Comparison of ENCODE assay signal across 4 cellular contexts in the genomic region with DNA sequence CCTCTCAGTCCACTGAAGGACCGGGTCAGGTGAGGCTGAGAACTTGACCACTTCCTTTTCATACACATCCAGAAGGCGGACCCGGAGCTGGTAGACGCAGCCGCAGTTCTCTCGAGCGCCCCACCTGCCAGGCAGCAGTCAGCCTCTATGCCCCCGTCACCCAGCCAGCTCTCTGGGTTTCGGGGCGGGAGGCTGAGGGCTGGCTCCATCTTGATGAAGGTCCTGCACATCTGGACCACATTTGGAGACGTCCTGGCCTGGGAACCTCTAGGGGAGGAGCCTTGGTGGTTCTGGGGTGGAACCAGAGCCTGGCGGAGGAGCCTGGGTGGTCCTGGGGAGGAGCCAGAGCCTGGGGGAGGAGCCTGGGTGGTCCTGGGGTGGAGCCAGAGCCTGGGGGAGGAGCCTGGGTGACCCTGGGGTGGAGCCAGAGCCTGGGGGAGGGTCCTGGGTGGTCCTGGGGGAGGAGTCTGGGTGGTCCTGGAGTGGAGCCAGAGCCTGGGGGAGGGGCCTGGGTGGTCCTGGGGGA.
TF ChIP-seq lines count a peak whose summit lies in the region.

No MANE protein-coding gene starts in this region.

TF ChIP-seq in SK-N-SH, 30 proteins besides CTCF, POLR2A, EP300 and RAD21 (continues in another document):
- TF ChIP-seq GABPA (IDR thresholded peaks at IDR 0.05; ENCODE audit: low read depth) (no peak), ZBTB33 (IDR thresholded peaks at IDR 0.05; ENCODE audit: borderline replicate concordance, low read depth) (no peak), TCF12 (IDR thresholded peaks at IDR 0.05) (no peak), POLR2AphosphoS5 (IDR thresholded peaks at IDR 0.05; ENCODE audit: low read depth, low read length) (no peak), REST (IDR thresholded peaks at IDR 0.05; ENCODE audit: low read depth, low read length) (no peak), RXRA (IDR thresholded peaks at IDR 0.05; ENCODE audit: borderline replicate concordance, low read depth) (no peak)

TF ChIP-seq in SK-N-SH treated with all-trans-retinoic acid at 6 μM for 48 hours, 23 proteins besides CTCF, POLR2A, EP300 and RAD21 (continues in another document):
- TF ChIP-seq ESRRG (CRISPR knock-in tag; IDR thresholded peaks at IDR 0.05) (no peak), ZFP3 (CRISPR knock-in tag; IDR thresholded peaks at IDR 0.05) (no peak), ZNF565 (CRISPR knock-in tag; conservative IDR thresholded peaks at IDR 0.05; ENCODE audit: low read depth) (no peak), CREB5 (CRISPR knock-in tag; IDR thresholded peaks at IDR 0.05; ENCODE audit: low read depth) (no peak), BACH2 (CRISPR knock-in tag; IDR thresholded peaks at IDR 0.05; ENCODE audit: borderline replicate concordance) (no peak), ZNF70 (CRISPR knock-in tag; IDR thresholded peaks at IDR 0.05) (no peak), ARNTL (CRISPR knock-in tag; IDR thresholded peaks at IDR 0.05; ENCODE audit: borderline replicate concordance, low read depth) (no peak), ZFP30 (CRISPR knock-in tag; IDR thresholded peaks at IDR 0.05) (no peak), PPARA (CRISPR knock-in tag; IDR thresholded peaks at IDR 0.05; ENCODE audit: borderline replicate concordance) (no peak)
- TF ChIP-seq, protein P1, sequence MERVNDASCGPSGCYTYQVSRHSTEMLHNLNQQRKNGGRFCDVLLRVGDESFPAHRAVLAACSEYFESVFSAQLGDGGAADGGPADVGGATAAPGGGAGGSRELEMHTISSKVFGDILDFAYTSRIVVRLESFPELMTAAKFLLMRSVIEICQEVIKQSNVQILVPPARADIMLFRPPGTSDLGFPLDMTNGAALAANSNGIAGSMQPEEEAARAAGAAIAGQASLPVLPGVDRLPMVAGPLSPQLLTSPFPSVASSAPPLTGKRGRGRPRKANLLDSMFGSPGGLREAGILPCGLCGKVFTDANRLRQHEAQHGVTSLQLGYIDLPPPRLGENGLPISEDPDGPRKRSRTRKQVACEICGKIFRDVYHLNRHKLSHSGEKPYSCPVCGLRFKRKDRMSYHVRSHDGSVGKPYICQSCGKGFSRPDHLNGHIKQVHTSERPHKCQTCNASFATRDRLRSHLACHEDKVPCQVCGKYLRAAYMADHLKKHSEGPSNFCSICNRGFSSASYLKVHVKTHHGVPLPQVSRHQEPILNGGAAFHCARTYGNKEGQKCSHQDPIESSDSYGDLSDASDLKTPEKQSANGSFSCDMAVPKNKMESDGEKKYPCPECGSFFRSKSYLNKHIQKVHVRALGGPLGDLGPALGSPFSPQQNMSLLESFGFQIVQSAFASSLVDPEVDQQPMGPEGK (CRISPR knock-in tag; IDR thresholded peaks at IDR 0.05; ENCODE audit: borderline replicate concordance) = no peak

TF ChIP-seq in K562, 482 proteins besides CTCF, POLR2A, EP300 and RAD21:
- TF ChIP-seq MYC (IDR thresholded peaks at IDR 0.05; ENCODE audit: low read depth, low read length) (no peak), MYC (CRISPR knock-in tag; IDR thresholded peaks at IDR 0.05; ENCODE audit: borderline replicate concordance, low read depth) (no peak), ZBTB7A (IDR thresholded peaks at IDR 0.05; ENCODE audit: borderline replicate concordance, control insufficient read depth, low read depth, low read length) (peak; percentile 41; the same call in 1 of the 2 replicates), ZNF780A (CRISPR knock-in tag; IDR thresholded peaks at IDR 0.05) (no peak), HMGN3 (IDR thresholded peaks at IDR 0.05; ENCODE audit: borderline replicate concordance, extremely low read depth, insufficient read length, low read depth, low read length) (no peak), DPF2 (IDR thresholded peaks at IDR 0.05) (no peak), ETV6 (IDR thresholded peaks at IDR 0.05; ENCODE audit: borderline replicate concordance in 1 of 2, low read depth in 2 of 2, low read length in 1 of 2) (no peak), ETV6 (CRISPR knock-in tag; IDR thresholded peaks at IDR 0.05; ENCODE audit: borderline replicate concordance) (no peak), PHB (CRISPR knock-in tag; IDR thresholded peaks at IDR 0.05) (no peak), SP1 (CRISPR knock-in tag; IDR thresholded peaks at IDR 0.05) (0 out of 2 replicates have a peak, but pooled peaks have one; percentile 28), PML (IDR thresholded peaks at IDR 0.05; ENCODE audit: low read length) (no peak)
- TF ChIP-seq, protein P2, sequence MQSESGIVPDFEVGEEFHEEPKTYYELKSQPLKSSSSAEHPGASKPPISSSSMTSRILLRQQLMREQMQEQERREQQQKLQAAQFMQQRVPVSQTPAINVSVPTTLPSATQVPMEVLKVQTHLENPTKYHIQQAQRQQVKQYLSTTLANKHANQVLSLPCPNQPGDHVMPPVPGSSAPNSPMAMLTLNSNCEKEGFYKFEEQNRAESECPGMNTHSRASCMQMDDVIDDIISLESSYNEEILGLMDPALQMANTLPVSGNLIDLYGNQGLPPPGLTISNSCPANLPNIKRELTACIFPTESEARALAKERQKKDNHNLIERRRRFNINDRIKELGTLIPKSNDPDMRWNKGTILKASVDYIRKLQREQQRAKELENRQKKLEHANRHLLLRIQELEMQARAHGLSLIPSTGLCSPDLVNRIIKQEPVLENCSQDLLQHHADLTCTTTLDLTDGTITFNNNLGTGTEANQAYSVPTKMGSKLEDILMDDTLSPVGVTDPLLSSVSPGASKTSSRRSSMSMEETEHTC (IDR thresholded peaks at IDR 0.05) = no peak
TF ChIP-seq in K562: peak in this region for 2.

TF ChIP-seq in HEK293T, 16 proteins besides CTCF, POLR2A, EP300 and RAD21:
- TF ChIP-seq ARNT (IDR thresholded peaks at IDR 0.05) (no peak), ELF4 (IDR thresholded peaks at IDR 0.05) (no peak), FOXA1 (IDR thresholded peaks at IDR 0.05) (no peak), HDGF (IDR thresholded peaks at IDR 0.05; ENCODE audit: borderline replicate concordance) (no peak), FOXM1 (IDR thresholded peaks at IDR 0.05; ENCODE audit: borderline replicate concordance) (no peak)
